Comparison of ENCODE assay signal across 29 cellular contexts in the genomic region with DNA sequence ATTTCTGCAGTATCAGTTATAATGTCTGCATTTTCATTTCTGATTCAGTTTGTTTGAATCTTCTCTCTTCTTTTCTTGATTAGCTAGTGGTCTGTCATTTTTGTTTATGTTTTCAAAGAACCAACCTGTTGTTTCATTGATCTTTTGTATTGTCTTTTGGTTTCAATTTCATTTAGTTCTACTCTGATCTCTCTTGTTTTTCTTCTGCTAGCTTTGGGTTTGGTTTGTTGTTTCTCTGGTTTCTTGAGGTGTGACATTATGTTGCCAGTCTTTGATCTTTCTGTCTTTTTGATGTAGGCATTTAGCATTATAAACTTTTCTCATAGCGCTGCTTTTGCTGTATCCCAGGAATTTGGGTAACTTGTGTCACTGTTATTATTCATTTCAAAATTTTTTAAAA.
DNase-seq lines count a peak whose midpoint lies in the region; ATAC-seq and TF ChIP-seq lines count a peak whose summit lies in the region.
"Had no signal": no experiment of that assay in that cellular context is flagged by ENCODE, and none has a peak within 500 bp of the region (broad histone marks: within the 10 kb centered on the region; RNA-seq: fewer than 3 reads in every experiment).

No MANE protein-coding gene starts in this region.

- DNase-seq in activated naive CD4-positive, alpha-beta T cell treated with anti-CD3 and anti-CD28 coated beads, Interleukin-2, amount 50 U/mL, for 16 hours: no peak
- DNase-seq in T-cell: no peak
- no peak for DNase-seq in activated naive CD8-positive, alpha-beta T cell treated with anti-CD3 and anti-CD28 coated beads, Interleukin-2, amount 10 ng/mL, durations not matched to agents 7 days and 5 days
- no peak for DNase-seq in stimulated activated naive CD8-positive, alpha-beta T cell treated with anti-CD3 and anti-CD28 coated beads, Interleukin-15, amount 100 ng/mL, for 72 hours
- no peak for DNase-seq in SK-N-SH
- DNase-seq in NCI-H69 (lab: John Stamatoyannopoulos, UW): no peak
- DNase-seq: C1 segment of cervical spinal cord; gastrocnemius medialis; GM23248; hypothalamus; left ventricle myocardium superior; NCI-H1105 treated with DMSO at 0.1 percent for 48 hours; NCI-H2081; NCI-H345; NCI-H82; ovary; retina; small intestine; stimulated activated CD4-positive, alpha-beta T cell treated with anti-CD3 and anti-CD28 coated beads, Interleukin-2, amount 100 ng/mL, for 24 hours; stimulated activated naive CD4-positive, alpha-beta T cell treated with Interleukin-2 at 50 U/mL for 16 hours; tibial artery had no signal

- no peak overlapping the region for H3K9ac ChIP-seq in SK-N-SH
- H3K9ac ChIP-seq: GM23248 had no signal

- peak overlapping the region; percentile 26 for H3K4me3 Mint-ChIP-seq in activated naive CD4-positive, alpha-beta T cell treated with anti-CD3 and anti-CD28 coated beads, Interleukin-2, amount 50 U/mL, for 24 hours
- H3K4me3 Mint-ChIP-seq in T-cell: peak overlapping the region; percentile 59 to 71 (median 59)
- H3K4me3 Mint-ChIP-seq in activated naive CD8-positive, alpha-beta T cell treated with anti-CD3 and anti-CD28 coated beads, Interleukin-2, amount 10 ng/mL, durations not matched to agents 7 days and 5 days: peak overlapping the region; percentile 68
- H3K4me3 Mint-ChIP-seq in stimulated activated naive CD8-positive, alpha-beta T cell treated with anti-CD3 and anti-CD28 coated beads, Interleukin-15, amount 100 ng/mL, for 72 hours: peak overlapping the region in 1 of 2 donors; percentile 2
- H3K4me3 Mint-ChIP-seq: dendritic cell treated with granulocyte-macrophage colony-stimulating factor and Interleukin-4, amounts not matched to agents 40 ng/mL and 50 ng/mL, for 4 days; mesothelial cell of epicardium; nephron had no signal

- no peaks in the 10 kb centered on the region for H3K27me3 ChIP-seq in SK-N-SH (ENCODE audit: insufficient read depth)
- H3K27me3 ChIP-seq: gastrocnemius medialis, ovary, tibial artery had no signal

- no peaks in the 10 kb centered on the region for H3K9me2 ChIP-seq in SK-N-SH

- 97% methylated on average over 1 of the region's 1 CpG for WGBS in SK-N-SH (ENCODE audit: low lambda C conversion rate)

- peak; percentile 71 to 76 (median 73) for ATAC-seq in T-cell (replicated peaks in 1 of 4)
- peak; percentile 77 for ATAC-seq in activated naive CD8-positive, alpha-beta T cell treated with anti-CD3 and anti-CD28 coated beads, Interleukin-2, amount 10 ng/mL, durations not matched to agents 7 days and 5 days (ENCODE audit: low read depth)
- ATAC-seq in stimulated activated naive CD8-positive, alpha-beta T cell treated with anti-CD3 and anti-CD28 coated beads, Interleukin-15, amount 100 ng/mL, for 72 hours: no peak
- no peak for ATAC-seq in GM19395 (IDR thresholded peaks at IDR 0.05; ENCODE audit: unreplicated experiment)
- ATAC-seq: gastrocnemius medialis, left ventricle myocardium superior had no signal

- TF ChIP-seq RAD21 in SK-N-SH (IDR thresholded peaks at IDR 0.05; ENCODE audit: low read length): no peak

- H3F3A ChIP-seq in SK-N-SH (replicated peaks; ENCODE audit: insufficient read depth): no peaks in the 10 kb centered on the region

- TF ChIP-seq EP300 in SK-N-SH (IDR thresholded peaks at IDR 0.05; ENCODE audit: borderline replicate concordance in 1 of 2, low read depth in 1 of 2, low read length in 1 of 2): no peak

- H3K79me2 ChIP-seq in SK-N-SH (ENCODE audit: insufficient read depth): no peaks in the 10 kb centered on the region

- POLR2A ChIA-PET in T-cell (lab: Charles Lee) (no interaction called here), SK-N-SH (lab: Yijun Ruan, JAX) (no interaction called here)
- POLR2A ChIA-PET in activated naive CD8-positive, alpha-beta T cell treated with anti-CD3 and anti-CD28 coated beads, Interleukin-2, amount 10 ng/mL, durations not matched to agents 7 days and 5 days (lab: Charles Lee): interaction anchor here (0.9 kb wide), 1 partner anchor 107 kb away, joined by 3 read pairs; the partner anchor contains the start of genes ITFG1 and PHKB

- peaks cover 77% of the 10 kb centered on the region for H3K4me1 Mint-ChIP-seq in activated naive CD4-positive, alpha-beta T cell treated with anti-CD3 and anti-CD28 coated beads, Interleukin-2, amount 50 U/mL, for 24 hours
- H3K4me1 Mint-ChIP-seq in T-cell: peaks cover 76 to 89% (median 84%) of the 10 kb centered on the region in 3 donors
- peaks cover 22% of the 10 kb centered on the region for H3K4me1 Mint-ChIP-seq in activated naive CD8-positive, alpha-beta T cell treated with anti-CD3 and anti-CD28 coated beads, Interleukin-2, amount 10 ng/mL, durations not matched to agents 7 days and 5 days
- H3K4me1 Mint-ChIP-seq in stimulated activated naive CD8-positive, alpha-beta T cell treated with anti-CD3 and anti-CD28 coated beads, Interleukin-15, amount 100 ng/mL, for 72 hours: peaks cover 46% of the 10 kb centered on the region
- H3K4me1 Mint-ChIP-seq: mesothelial cell of epicardium, nephron had no signal

- H3K4me3 ChIP-seq in SK-N-SH (ENCODE audit: low read depth in 2 of 2, low read length in 1 of 2): no peak overlapping the region
- H3K4me3 ChIP-seq: gastrocnemius medialis, GM23248, ovary, SK-N-MC, tibial artery had no signal

- H3K9me3 Mint-ChIP-seq in activated naive CD4-positive, alpha-beta T cell treated with anti-CD3 and anti-CD28 coated beads, Interleukin-2, amount 50 U/mL, for 24 hours: peaks cover 8% of the 10 kb centered on the region
- peaks cover 3 to 5% (median 4%) of the 10 kb centered on the region in 3 donors for H3K9me3 Mint-ChIP-seq in T-cell
- peaks cover 11% of the 10 kb centered on the region for H3K9me3 Mint-ChIP-seq in activated naive CD8-positive, alpha-beta T cell treated with anti-CD3 and anti-CD28 coated beads, Interleukin-2, amount 10 ng/mL, durations not matched to agents 7 days and 5 days
- H3K9me3 Mint-ChIP-seq in stimulated activated naive CD8-positive, alpha-beta T cell treated with anti-CD3 and anti-CD28 coated beads, Interleukin-15, amount 100 ng/mL, for 72 hours: peaks cover 24 to 26% of the 10 kb centered on the region in 2 donors

- peaks cover 35% of the 10 kb centered on the region for H3K36me3 Mint-ChIP-seq in activated naive CD4-positive, alpha-beta T cell treated with anti-CD3 and anti-CD28 coated beads, Interleukin-2, amount 50 U/mL, for 24 hours
- H3K36me3 Mint-ChIP-seq in T-cell: peaks cover 47% of the 10 kb centered on the region
- peaks cover 36% of the 10 kb centered on the region for H3K36me3 Mint-ChIP-seq in activated naive CD8-positive, alpha-beta T cell treated with anti-CD3 and anti-CD28 coated beads, Interleukin-2, amount 10 ng/mL, durations not matched to agents 7 days and 5 days

- no peaks in the 10 kb centered on the region for H4K20me1 ChIP-seq in SK-N-SH (ENCODE audit: insufficient read depth)

- H3K27ac Mint-ChIP-seq in activated naive CD4-positive, alpha-beta T cell treated with anti-CD3 and anti-CD28 coated beads, Interleukin-2, amount 50 U/mL, for 24 hours: peak overlapping the region; percentile 30
- peak overlapping the region; percentile 90 to 93 for H3K27ac Mint-ChIP-seq in T-cell
- H3K27ac Mint-ChIP-seq in activated naive CD8-positive, alpha-beta T cell treated with anti-CD3 and anti-CD28 coated beads, Interleukin-2, amount 10 ng/mL, durations not matched to agents 7 days and 5 days: peak overlapping the region; percentile 87
- H3K27ac Mint-ChIP-seq in stimulated activated naive CD8-positive, alpha-beta T cell treated with anti-CD3 and anti-CD28 coated beads, Interleukin-15, amount 100 ng/mL, for 72 hours: peak overlapping the region; percentile 34 to 55
- H3K27ac Mint-ChIP-seq: dendritic cell treated with granulocyte-macrophage colony-stimulating factor and Interleukin-4, amounts not matched to agents 40 ng/mL and 50 ng/mL, for 4 days; mesothelial cell of epicardium; nephron had no signal

- H2AFZ ChIP-seq in SK-N-SH (ENCODE audit: low read depth): no peak overlapping the region
- H2AFZ ChIP-seq: GM23248 had no signal

- no peaks in the 10 kb centered on the region for H3K9me3 ChIP-seq in SK-N-SH
- H3K9me3 ChIP-seq: gastrocnemius medialis, ovary, tibial artery had no signal

- H3K4me2 ChIP-seq in SK-N-SH: no peak overlapping the region

- H3K27me3 Mint-ChIP-seq in activated naive CD4-positive, alpha-beta T cell treated with anti-CD3 and anti-CD28 coated beads, Interleukin-2, amount 50 U/mL, for 24 hours: no peaks in the 10 kb centered on the region
- H3K27me3 Mint-ChIP-seq in T-cell: no peaks in the 10 kb centered on the region
- no peaks in the 10 kb centered on the region for H3K27me3 Mint-ChIP-seq in activated naive CD8-positive, alpha-beta T cell treated with anti-CD3 and anti-CD28 coated beads, Interleukin-2, amount 10 ng/mL, durations not matched to agents 7 days and 5 days
- no peaks in the 10 kb centered on the region for H3K27me3 Mint-ChIP-seq in stimulated activated naive CD8-positive, alpha-beta T cell treated with anti-CD3 and anti-CD28 coated beads, Interleukin-15, amount 100 ng/mL, for 72 hours
- H3K27me3 Mint-ChIP-seq: dendritic cell treated with granulocyte-macrophage colony-stimulating factor and Interleukin-4, amounts not matched to agents 40 ng/mL and 50 ng/mL, for 4 days; IgD-negative memory B cell had no signal

- peaks cover 0 to 5% of the 10 kb centered on the region in 2 experiments for H3K36me3 ChIP-seq in SK-N-SH (replicated peaks in 1 of 2; ENCODE audit: control insufficient read depth in 1 of 2, insufficient read depth in 2 of 2, low read length in 1 of 2)
- H3K36me3 ChIP-seq: gastrocnemius medialis, ovary had no signal

- no peak for TF ChIP-seq CTCF in SK-N-SH (IDR thresholded peaks at IDR 0.05)

- CTCF ChIA-PET in T-cell (lab: Charles Lee) (no interaction called here), SK-N-SH (lab: Yijun Ruan, JAX) (no interaction called here)

- H3K27ac ChIP-seq in SK-N-SH (ENCODE audit: low read depth in 2 of 2, low read length in 1 of 2): no peak overlapping the region
- H3K27ac ChIP-seq: gastrocnemius medialis, GM23248, ovary, SK-N-MC, tibial artery, VCaP had no signal

- H3K4me1 ChIP-seq in SK-N-SH (ENCODE audit: control insufficient read depth in 1 of 2, insufficient read depth in 2 of 2, low read depth in 1 of 2, low read length in 1 of 2): no peaks in the 10 kb centered on the region
- H3K4me1 ChIP-seq: tibial artery had no signal

TF ChIP-seq in SK-N-SH, 30 proteins besides CTCF, POLR2A, EP300 and RAD21 (continues in another document):
- TF ChIP-seq USF1 (IDR thresholded peaks at IDR 0.05; ENCODE audit: borderline replicate concordance, low read depth) (no peak), JUND (IDR thresholded peaks at IDR 0.05) (no peak)

Comparison
In these comparisons a context has a peak if more than half of its experiments do, and no peak if none do; other contexts are left out.
1. H3K27ac Mint-ChIP-seq: peak in every context shown above with its lines; median percentile 92 in T-cell; 87 in activated naive CD8-positive, alpha-beta T cell treated with anti-CD3 and anti-CD28 coated beads, Interleukin-2, amount 10 ng/mL, durations not matched to agents 7 days and 5 days; 44 in stimulated activated naive CD8-positive, alpha-beta T cell treated with anti-CD3 and anti-CD28 coated beads, Interleukin-15, amount 100 ng/mL, for 72 hours; 30 in activated naive CD4-positive, alpha-beta T cell treated with anti-CD3 and anti-CD28 coated beads, Interleukin-2, amount 50 U/mL, for 24 hours.
2. ATAC-seq: peak in T-cell (4 of 4) and activated naive CD8-positive, alpha-beta T cell treated with anti-CD3 and anti-CD28 coated beads, Interleukin-2, amount 10 ng/mL, durations not matched to agents 7 days and 5 days (single experiment); none in stimulated activated naive CD8-positive, alpha-beta T cell treated with anti-CD3 and anti-CD28 coated beads, Interleukin-15, amount 100 ng/mL, for 72 hours (single experiment) and GM19395 (single experiment).